In the genomic region with DNA sequence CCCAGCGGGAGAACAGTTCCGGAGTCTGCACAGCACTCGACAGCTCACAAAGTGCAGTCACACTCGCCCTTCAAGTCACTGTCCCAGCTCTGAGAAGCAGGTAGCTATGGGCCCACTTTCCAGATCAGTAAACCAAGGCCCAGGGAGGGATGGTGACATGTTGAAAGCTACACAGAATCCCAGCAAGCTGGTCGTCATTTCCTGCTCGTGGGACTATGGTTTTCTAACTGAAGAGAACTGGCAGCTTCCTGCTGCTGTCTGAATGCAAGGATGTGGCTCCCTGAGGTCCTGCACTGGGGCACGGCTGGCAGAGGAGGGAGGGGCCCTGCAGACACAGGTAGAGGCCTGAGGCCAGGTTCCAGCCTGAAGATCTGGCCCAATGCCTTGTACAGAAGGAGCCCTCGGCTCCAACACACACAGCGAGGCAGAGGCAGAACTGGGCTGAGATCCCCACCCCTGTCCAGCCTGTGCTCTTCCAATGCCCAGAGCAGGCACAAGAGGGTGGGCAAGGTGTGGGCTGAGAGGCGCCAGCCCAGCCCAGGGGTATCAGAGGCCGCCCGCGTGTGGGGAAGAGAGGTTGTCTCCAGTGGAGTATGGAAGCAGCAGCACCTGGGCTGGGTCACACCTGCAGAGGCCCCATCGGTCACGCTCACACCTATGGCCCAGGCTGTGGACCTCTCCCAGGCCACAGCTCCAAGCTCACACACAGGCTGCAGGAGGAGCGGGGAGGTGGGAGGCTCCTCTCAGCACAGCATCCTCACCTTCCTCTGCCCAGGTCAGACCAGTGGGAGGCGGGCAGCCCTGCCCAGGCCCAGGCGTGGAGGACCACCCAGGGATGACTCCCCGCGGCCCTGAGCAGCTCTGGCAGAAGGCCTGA, we compare ENCODE assay signal across 21 cellular contexts.
"Had no signal": no experiment of that assay in that cellular context is flagged by ENCODE, and none has a peak within 500 bp of the region (broad histone marks: within the 10 kb centered on the region; RNA-seq: fewer than 3 reads in every experiment).

No MANE protein-coding gene starts in this region.

- H3K4me3 Mint-ChIP-seq: activated CD4-positive, alpha-beta memory T cell treated with anti-CD3 and anti-CD28 coated beads, Interleukin-2, amount 10 ng/mL, durations not matched to agents 7 days and 5 days; activated T-cell treated with anti-CD3 and anti-CD28 coated beads, Interleukin-2, amount 50 U/mL, for 24 hours; brain; nephron progenitor cell; stimulated activated naive CD8-positive, alpha-beta T cell treated with anti-CD3 and anti-CD28 coated beads, Interleukin-15, Interleukin-2, amounts not matched to agents 100 ng/mL and 50 ng/mL, for 24 hours had no signal

- FAIRE-seq: colon, endometrium had no signal

- DNase-seq: activated CD4-positive, alpha-beta memory T cell treated with anti-CD3 and anti-CD28 coated beads, Interleukin-2, amount 10 ng/mL, durations not matched to agents 7 days and 5 days; activated CD4-positive, alpha-beta T cell treated with anti-CD3 and anti-CD28 coated beads for 48 hours; activated CD4-positive, CD25-positive, alpha-beta regulatory T cell; activated naive CD4-positive, alpha-beta T cell treated with Interleukin-2 at 50 U/mL for 16 hours; activated T-cell treated with anti-CD3 and anti-CD28 coated beads, Interleukin-2, amount 50 U/mL, for 24 hours; central memory CD4-positive, alpha-beta T cell; erythroblast; gastrocnemius medialis; kidney glomerular epithelial cell; mesendoderm; nephron progenitor cell; occipital lobe; stimulated activated CD4-positive, alpha-beta T cell treated with anti-CD3 and anti-CD28 coated beads, Interleukin-2, amount 100 ng/mL, for 24 hours; T1000; transverse colon had no signal

- H3K9me3 ChIP-seq: gastrocnemius medialis, transverse colon had no signal

- H3K27ac Mint-ChIP-seq: activated CD4-positive, alpha-beta memory T cell treated with anti-CD3 and anti-CD28 coated beads, Interleukin-2, amount 10 ng/mL, durations not matched to agents 7 days and 5 days; activated T-cell treated with anti-CD3 and anti-CD28 coated beads, Interleukin-2, amount 50 U/mL, for 24 hours; activated T-helper 2 cell treated with anti-CD3 and anti-CD28 coated beads, Interferon-gamma antibody, Interleukin-2, Interleukin-4, amounts not matched to agents 10 μg/mL and 5 μg/mL and 100 μg/mL, durations not matched to agents 14 hours and 24 hours and 36 hours; nephron progenitor cell; stimulated activated naive CD8-positive, alpha-beta T cell treated with anti-CD3 and anti-CD28 coated beads, Interleukin-15, Interleukin-2, amounts not matched to agents 100 ng/mL and 50 ng/mL, for 24 hours had no signal

- H3K36me3 ChIP-seq: gastrocnemius medialis, transverse colon had no signal

- H3K4me1 ChIP-seq: gastrocnemius medialis, transverse colon had no signal

- H3K27me3 Mint-ChIP-seq: activated CD4-positive, alpha-beta memory T cell treated with anti-CD3 and anti-CD28 coated beads, Interleukin-2, amount 10 ng/mL, durations not matched to agents 7 days and 5 days; activated T-cell treated with anti-CD3 and anti-CD28 coated beads, Interleukin-2, amount 50 U/mL, for 24 hours; brain; stimulated activated naive CD8-positive, alpha-beta T cell treated with anti-CD3 and anti-CD28 coated beads, Interleukin-15, Interleukin-2, amounts not matched to agents 100 ng/mL and 50 ng/mL, for 24 hours had no signal

- H3K4me3 ChIP-seq: gastrocnemius medialis, transverse colon had no signal

- ATAC-seq: gastrocnemius medialis, SK-N-SH treated with all-trans-retinoic acid at 6 μM for 48 hours had no signal

- H3K4me1 Mint-ChIP-seq: activated CD4-positive, alpha-beta memory T cell treated with anti-CD3 and anti-CD28 coated beads, Interleukin-2, amount 10 ng/mL, durations not matched to agents 7 days and 5 days; brain had no signal

- H3K27ac ChIP-seq: gastrocnemius medialis, transverse colon had no signal

- H3K27me3 ChIP-seq: gastrocnemius medialis, transverse colon had no signal

- H3K9me3 Mint-ChIP-seq: activated CD4-positive, alpha-beta memory T cell treated with anti-CD3 and anti-CD28 coated beads, Interleukin-2, amount 10 ng/mL, durations not matched to agents 7 days and 5 days; activated T-cell treated with anti-CD3 and anti-CD28 coated beads, Interleukin-2, amount 50 U/mL, for 24 hours; activated T-helper 2 cell treated with anti-CD3 and anti-CD28 coated beads, Interferon-gamma antibody, Interleukin-2, Interleukin-4, amounts not matched to agents 10 μg/mL and 5 μg/mL and 100 μg/mL, durations not matched to agents 14 hours and 24 hours and 36 hours; brain; nephron progenitor cell; stimulated activated naive CD8-positive, alpha-beta T cell treated with anti-CD3 and anti-CD28 coated beads, Interleukin-15, Interleukin-2, amounts not matched to agents 100 ng/mL and 50 ng/mL, for 24 hours had no signal
